Comparison of ENCODE assay signal across 8 cellular contexts in the genomic region with DNA sequence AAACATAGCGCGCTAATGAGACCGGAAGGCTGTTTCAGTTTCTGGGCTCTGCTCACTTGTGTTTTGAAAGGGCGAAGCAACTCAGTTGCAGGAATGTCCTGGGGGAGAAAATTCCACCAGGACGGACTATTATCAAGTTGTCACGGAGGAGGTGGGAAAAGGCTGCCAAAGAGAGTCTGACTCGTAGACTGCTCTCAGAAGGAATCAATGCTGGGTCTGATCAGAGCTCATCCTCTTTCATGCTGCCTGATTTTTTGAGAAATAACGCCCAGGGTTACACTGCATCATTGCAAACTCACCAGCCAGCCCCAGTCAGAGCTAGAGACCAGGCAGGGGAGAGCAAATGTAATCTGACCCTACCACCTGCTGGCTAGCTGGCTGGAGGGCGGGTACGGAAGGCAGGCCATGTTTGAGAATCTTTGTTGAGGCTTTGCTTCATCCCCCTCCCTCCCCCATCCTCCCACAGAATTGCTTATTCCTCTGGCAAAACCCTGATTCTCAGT. TPM values are rescaled to one million over a fixed set of nuclear protein-coding genes. Genes with fewer than 3 reads are reported as not detected.
DNase-seq lines count a peak whose midpoint lies in the region; ATAC-seq and TF ChIP-seq lines count a peak whose summit lies in the region.

No MANE protein-coding gene starts in this region.

- TF ChIP-seq CTCF in H9 (conservative IDR thresholded peaks at IDR 0.05) (no peak), glutamatergic neuron (IDR thresholded peaks at IDR 0.05; ENCODE audit: partially characterized antibody, unreplicated experiment) (no peak), psoas muscle (IDR thresholded peaks at IDR 0.05) (no peak)

- H3K9me3 Mint-ChIP-seq in H9: no peaks in the 10 kb centered on the region
- H3K9me3 Mint-ChIP-seq in glutamatergic neuron (ENCODE audit: unreplicated experiment): no peaks in the 10 kb centered on the region

- no CpG with 5 or more reads among the region's 10 CpGs for WGBS in H9 (ENCODE audit: extremely low coverage, insufficient read length, low lambda C conversion rate)
- 19 to 27% (median 25%) methylated on average over 10 of the region's 10 CpGs for WGBS in psoas muscle, 3 donors

- H4K5ac ChIP-seq in H9 (ENCODE audit: insufficient read length, low read depth, low read length): no peak overlapping the region

- no peak overlapping the region for H2BK12ac ChIP-seq in H9 (ENCODE audit: insufficient read length, low read depth, low read length)

- peak overlapping the region; percentile 29 for H3K4me2 ChIP-seq in H9 (ENCODE audit: insufficient read depth, insufficient read length, low read length)

- H3K79me2 ChIP-seq in H9 (ENCODE audit: insufficient read depth, low read length): no peaks in the 10 kb centered on the region

- H2AK5ac ChIP-seq in H9 (ENCODE audit: insufficient read length, low read length): no peak overlapping the region

- H3K4me3 Mint-ChIP-seq in H9 (peak overlapping the region; percentile 57 to 71), glutamatergic neuron (ENCODE audit: unreplicated experiment) (peak overlapping the region; percentile 17)

- H3K9me3 ChIP-seq in H9 (ENCODE audit: control insufficient read depth, low read depth, low read length) (no peaks in the 10 kb centered on the region), psoas muscle (no peaks in the 10 kb centered on the region)

- H2AFZ ChIP-seq in H9 (ENCODE audit: low read length): peak overlapping the region; percentile 75

- no peak overlapping the region for H2BK5ac ChIP-seq in H9 (ENCODE audit: insufficient read length, low read length)

- H2BK20ac ChIP-seq in H9 (ENCODE audit: low read depth, low read length, poor library complexity, severe bottlenecking): no peak overlapping the region

- no peak overlapping the region for H2BK15ac ChIP-seq in H9 (ENCODE audit: low read depth, low read length)

- H3K4me1 ChIP-seq in H9 (ENCODE audit: insufficient read depth, low read length) (peaks cover 8% of the 10 kb centered on the region), psoas muscle (no peaks in the 10 kb centered on the region)

- intact Hi-C loops in psoas muscle (cut with DNase I): no loop called here

- H3K27ac ChIP-seq in H9 (ENCODE audit: insufficient read length, low read depth, low read length) (peak overlapping the region; percentile 21), psoas muscle (peak overlapping the region; percentile 65)

- no peak overlapping the region for H3K56ac ChIP-seq in H9 (ENCODE audit: insufficient read length, low read depth, low read length)

- H2BK120ac ChIP-seq in H9 (ENCODE audit: low read depth, low read length, poor library complexity, severe bottlenecking): no peak overlapping the region

- no peak overlapping the region for H3K4ac ChIP-seq in H9 (ENCODE audit: low read depth, low read length)

- ATAC-seq in psoas muscle (peak; percentile 51 to 93 (median 88)), GM21576 (IDR thresholded peaks at IDR 0.05; ENCODE audit: unreplicated experiment) (no peak), HG02981 (IDR thresholded peaks at IDR 0.05; ENCODE audit: unreplicated experiment) (no peak)

- H3K18ac ChIP-seq in H9 (ENCODE audit: insufficient read length, low read depth, low read length): peak overlapping the region; percentile 70

- H3K4me1 Mint-ChIP-seq in H9 (peaks cover 23 to 33% of the 10 kb centered on the region in 2 experiments), glutamatergic neuron (ENCODE audit: low read depth, unreplicated experiment) (peaks cover 10% of the 10 kb centered on the region)

- no peak overlapping the region for H4K8ac ChIP-seq in H9 (replicated peaks; ENCODE audit: insufficient read length, low read depth, low read length)

- peak overlapping the region; percentile 96 to 98 (median 96) for H3K27ac Mint-ChIP-seq in H9
- H3K27ac Mint-ChIP-seq in glutamatergic neuron (ENCODE audit: unreplicated experiment): no peak overlapping the region

- H3K23me2 ChIP-seq in H9 (ENCODE audit: insufficient read length, low read depth, low read length, poor library complexity, severe bottlenecking): no peaks in the 10 kb centered on the region

- H3K36me3 Mint-ChIP-seq in H9 (ENCODE audit: insufficient read depth in 1 of 3, low read depth in 3 of 3) (no peaks in the 10 kb centered on the region), glutamatergic neuron (ENCODE audit: unreplicated experiment) (no peaks in the 10 kb centered on the region)

- H3K79me1 ChIP-seq in H9 (ENCODE audit: insufficient read depth, low read depth, low read length, poor library complexity, severe bottlenecking): no peaks in the 10 kb centered on the region

- DNase-seq in H9 (peak; percentile 94), NCI-H774 (lab: John Stamatoyannopoulos, UW) (peak; percentile 55), glutamatergic neuron (peak; percentile 53), psoas muscle (peak in 1 of 2 donors; percentile 57), NOMO-1 (lab: John Stamatoyannopoulos, UW; ENCODE audit: unreplicated experiment in 2 of 2) (no peak)
- no peak for DNase-seq in activated CD4-positive, CD25-positive, alpha-beta regulatory T cell treated with anti-CD3 and anti-CD28 coated beads, Interleukin-2, amount 50 U/mL, for 72 hours

- H3K14ac ChIP-seq in H9 (ENCODE audit: insufficient read depth, low read length): peak overlapping the region; percentile 16; the same call in 1 of the 2 replicates

- H3K4me3 ChIP-seq in psoas muscle: peak overlapping the region; percentile 45

- no peak overlapping the region for H3K9ac ChIP-seq in H9 (ENCODE audit: extremely low read depth, insufficient read length, low read length)

- no peak overlapping the region for H3K23ac ChIP-seq in H9 (ENCODE audit: insufficient read length, low read depth, low read length)

- H3K27me3 ChIP-seq in H9 (ENCODE audit: insufficient read depth, low read length): no peaks in the 10 kb centered on the region
- peaks cover 0 to 4% (median 0%) of the 10 kb centered on the region in 3 donors for H3K27me3 ChIP-seq in psoas muscle (ENCODE audit: insufficient read depth in 3 of 3, low read length in 2 of 3)

- H3K36me3 ChIP-seq in psoas muscle (ENCODE audit: insufficient read depth in 1 of 2, low read depth in 1 of 2): no peaks in the 10 kb centered on the region

- H3K27me3 Mint-ChIP-seq in H9 (ENCODE audit: low read depth) (no peaks in the 10 kb centered on the region), glutamatergic neuron (ENCODE audit: unreplicated experiment) (no peaks in the 10 kb centered on the region)

- H3T11ph ChIP-seq in H9 (ENCODE audit: low read length): no peak overlapping the region

- no peak overlapping the region for H4K91ac ChIP-seq in H9 (ENCODE audit: insufficient read length, low read depth, low read length)

- no peaks in the 10 kb centered on the region for H4K20me1 ChIP-seq in H9 (ENCODE audit: control insufficient read depth, insufficient read depth, insufficient read length)

RNA-seq across cellular contexts. Expression of gene BCL9, which starts 36.4 kb away (rescaled TPM):
- 58.3 and 59.4 TPM in 2 replicates for total RNA-seq in H9 (2021)
- 36.7 TPM for total RNA-seq in glutamatergic neuron (ENCODE audit: unreplicated experiment)
- 10 to 100 TPM in 1 of 4 donors, 1 to 10 TPM in 3; 6.4 to 12.9 (median 8.9) TPM for total RNA-seq in psoas muscle
- polyA plus RNA-seq in psoas muscle: 1 to 10 TPM; 2.0 to 3.0 (median 2.5) TPM

Comparison
In these comparisons a context has a peak if more than half of its experiments do, and no peak if none do; other contexts are left out.
1. DNase-seq: peak in H9 (single experiment), NCI-H774 (single experiment) and glutamatergic neuron (single experiment); none in NOMO-1 (0 of 2) and activated CD4-positive, CD25-positive, alpha-beta regulatory T cell treated with anti-CD3 and anti-CD28 coated beads, Interleukin-2, amount 50 U/mL, for 72 hours (single experiment).
2. ATAC-seq: peak in psoas muscle (4 of 4); none in GM21576 (single experiment) and HG02981 (single experiment).